In the genomic region with DNA sequence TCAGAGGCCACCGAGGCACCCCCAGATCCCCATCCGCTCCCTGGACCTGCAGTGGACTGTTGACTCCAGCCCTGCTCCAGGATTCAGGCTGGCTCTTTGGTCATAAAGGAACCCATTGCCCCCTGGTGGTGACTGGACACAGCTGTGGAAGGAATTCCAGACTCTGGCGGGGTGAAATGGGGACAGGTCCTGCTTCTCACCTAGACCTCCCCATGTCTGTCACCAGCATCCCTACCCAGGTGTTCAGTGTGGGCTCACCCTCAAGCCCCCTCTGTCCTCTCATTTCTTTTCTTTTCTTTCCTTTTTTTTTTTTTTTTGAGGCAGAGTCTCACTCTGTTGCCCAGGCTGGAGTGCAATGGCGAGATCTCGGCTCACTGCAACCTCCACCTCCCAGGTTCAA, we compare ENCODE assay signal across 8 cellular contexts. TPM values are rescaled to one million over a fixed set of nuclear protein-coding genes. Genes with fewer than 3 reads are reported as not detected.
DNase-seq lines count a peak whose midpoint lies in the region; ATAC-seq, FAIRE-seq and TF ChIP-seq lines count a peak whose summit lies in the region.

No MANE protein-coding gene starts in this region.

- intact Hi-C loops in A673 (cut with micrococcal nuclease; ENCODE audit: unreplicated experiment) = loop anchor here (1.0 kb wide), 1 partner anchor 82 kb away; no protein-coding TSS in a partner anchor
- intact Hi-C loops in lower leg skin (cut with DNase I; ENCODE audit: low total_unique reads) = loop anchor here (5.0 kb wide), 2 partner anchors 84 to 336 kb away; no protein-coding TSS in a partner anchor

- no peak for ATAC-seq in GM18519 (IDR thresholded peaks at IDR 0.05; ENCODE audit: low FRiP score, unreplicated experiment)

- WGBS in lower leg skin, 2 donors = 46 to 48% methylated on average over 5 of the region's 5 CpGs

- H3K4me1 ChIP-seq in A673 (ENCODE audit: insufficient read depth, low read length, poor library complexity, severe bottlenecking) = no peaks in the 10 kb centered on the region

- CTCF ChIA-PET in A673 (lab: Charles Lee) = interaction anchor here (0.7 to 2.1 kb wide), 4 partner anchors 10 to 575 kb away, joined by 3 to 5 read pairs (median 5); no protein-coding TSS in a partner anchor

- TF ChIP-seq CTCF in A673 (conservative IDR thresholded peaks at IDR 0.05; ENCODE audit: low read depth, low read length) (peak; percentile 84), lower leg skin (IDR thresholded peaks at IDR 0.05) (peak in 1 of 3 donors; percentile 59)

- FAIRE-seq in GM19239 (lab: Jason Lieb, UNC) = no peak

- no peak for TF ChIP-seq POLR2A in lower leg skin (IDR thresholded peaks at IDR 0.05)

- no peaks in the 10 kb centered on the region for H3K36me3 ChIP-seq in A673 (ENCODE audit: insufficient read depth, low read length, poor library complexity, severe bottlenecking)

- no peak overlapping the region for H3K27ac ChIP-seq in A673 (ENCODE audit: low read depth, low read length, poor library complexity, severe bottlenecking)

- DNase-seq in A673 (ENCODE audit: low spot score) = peak; percentile 76
- peak; percentile 75 for DNase-seq in GM19239 (ENCODE audit: insufficient read length, low spot score)
- DNase-seq in NCI-H345 (lab: John Stamatoyannopoulos, UW) = peak; percentile 75
- peak; percentile 68 for DNase-seq in activated CD4-positive, alpha-beta T cell treated with anti-CD3 and anti-CD28 coated beads for 48 hours
- DNase-seq in dermis blood vessel endothelial cell = peak; percentile 91
- peak; percentile 85 to 95 for DNase-seq in lower leg skin (ENCODE audit: low spot score in 2 of 2)
- peak; percentile 76 for DNase-seq in stimulated activated CD8-positive, alpha-beta memory T cell treated with anti-CD3 and anti-CD28 coated beads, Interleukin-4, amount 100 ng/mL, for 48 hours

- H3K4me3 ChIP-seq in A673 (ENCODE audit: low read depth, low read length, poor library complexity, severe bottlenecking) (no peak overlapping the region), lower leg skin (ENCODE audit: low read depth, poor library complexity, severe bottlenecking) (no peak overlapping the region)

- BruUV-seq in A673 (replicated peaks; lab: Mats Ljungman, UMichigan) = no TSS peak

- no peaks in the 10 kb centered on the region for H3K27me3 ChIP-seq in A673 (replicated peaks; ENCODE audit: insufficient read depth, low read depth, low read length, poor library complexity)

- POLR2A ChIA-PET in A673 (lab: Charles Lee; ENCODE audit: low non-redundant PET) = no interaction called here

- no peaks in the 10 kb centered on the region for H3K9me3 ChIP-seq in A673 (ENCODE audit: low read depth, low read length, poor library complexity, severe bottlenecking)

RNA-seq across cellular contexts. Expression of a gene that starts 25.5 kb away (rescaled TPM):
- total RNA-seq in A673 (2021) (10.9 and 12.6 TPM in 2 replicates), dermis blood vessel endothelial cell (24.7 and 34.0 TPM in 2 replicates), lower leg skin (10 to 100 TPM; 17.4 to 66.8 (median 30.5) TPM)
